In genomic region chr19:50432221-50432626, GRCh38 we compare ENCODE assay signal across 8 cellular contexts. TPM values are rescaled to one million over a fixed set of nuclear protein-coding genes. Genes with fewer than 3 reads are reported as not detected.
DNase-seq lines count a peak whose midpoint lies in the region; ATAC-seq and TF ChIP-seq lines count a peak whose summit lies in the region.

No MANE protein-coding gene starts in this region.

- H3K36me3 ChIP-seq in lower lobe of right lung = no peaks in the 10 kb centered on the region

- H3K4me1 ChIP-seq in lower lobe of right lung = peaks cover 22% of the 10 kb centered on the region

- H3K4me3 ChIP-seq in lower lobe of right lung = peak overlapping the region; percentile 68

- H3K27me3 ChIP-seq in lower lobe of right lung (ENCODE audit: low read depth) = peaks cover 23% of the 10 kb centered on the region

- DNase-seq in CD1c-positive myeloid dendritic cell (ENCODE audit: extremely low spot score) (peak; percentile 31), astrocyte of the hippocampus (ENCODE audit: low read depth, low spot score) (peak; percentile 49), lower lobe of right lung (no peak), GM13977 (ENCODE audit: low spot score) (no peak), 8988T (no peak), NCI-H510A treated with DMSO at 0.1 percent for 48 hours (lab: John Stamatoyannopoulos, UW) (no peak)

- in situ Hi-C loops in GM13977 (cut with MboI; ENCODE audit: low pct_unique_long_range_greater_than_20kb, low sequenced_read_pairs, unreplicated experiment) = no loop called here

- H3K27ac ChIP-seq in lower lobe of right lung = peak overlapping the region; percentile 82

- H3K9me3 ChIP-seq in lower lobe of right lung = no peaks in the 10 kb centered on the region

- intact Hi-C loops in lower lobe of right lung (cut with DNase I) = no loop called here

- no peak for TF ChIP-seq CTCF in lower lobe of right lung (IDR thresholded peaks at IDR 0.05)
- TF ChIP-seq CTCF in GM13977 (IDR thresholded peaks at IDR 0.05; ENCODE audit: extremely low read depth, insufficient read depth, missing control alignments) = no peak

- ATAC-seq in HG02588 (IDR thresholded peaks at IDR 0.05; ENCODE audit: unreplicated experiment) (peak; percentile 20), lower lobe of right lung (peak; percentile 4 to 36), HG02970 (IDR thresholded peaks at IDR 0.05; ENCODE audit: low FRiP score, unreplicated experiment) (no peak)

RNA-seq across cellular contexts. Expression of gene MYBPC2, which starts 0.5 kb away (rescaled TPM):
- not detected for total RNA-seq in lower lobe of right lung

RNA-seq across cellular contexts. Expression of gene SPIB, which starts 13.5 kb away (rescaled TPM):
- 0.12 TPM for total RNA-seq in lower lobe of right lung

RNA-seq across cellular contexts. Expression of gene EMC10, which starts 44.1 kb away (rescaled TPM):
- 95.6 TPM for total RNA-seq in lower lobe of right lung

RNA-seq across cellular contexts. Expression of gene GARIN5A, which starts 44.4 kb away (rescaled TPM):
- 2.2 TPM for total RNA-seq in lower lobe of right lung

RNA-seq across cellular contexts. Expression of gene POLD1, which starts 48.1 kb away (rescaled TPM):
- total RNA-seq in lower lobe of right lung = 35.1 TPM

Comparison
In these comparisons a context has a peak if more than half of its experiments do, and no peak if none do; other contexts are left out.
1. DNase-seq: peak in CD1c-positive myeloid dendritic cell (single experiment) and astrocyte of the hippocampus (single experiment); none in lower lobe of right lung (single experiment), GM13977 (single experiment), 8988T (single experiment) and NCI-H510A treated with DMSO at 0.1 percent for 48 hours (single experiment).